ENCODE assay signal across 8 cellular contexts in the genomic region with DNA sequence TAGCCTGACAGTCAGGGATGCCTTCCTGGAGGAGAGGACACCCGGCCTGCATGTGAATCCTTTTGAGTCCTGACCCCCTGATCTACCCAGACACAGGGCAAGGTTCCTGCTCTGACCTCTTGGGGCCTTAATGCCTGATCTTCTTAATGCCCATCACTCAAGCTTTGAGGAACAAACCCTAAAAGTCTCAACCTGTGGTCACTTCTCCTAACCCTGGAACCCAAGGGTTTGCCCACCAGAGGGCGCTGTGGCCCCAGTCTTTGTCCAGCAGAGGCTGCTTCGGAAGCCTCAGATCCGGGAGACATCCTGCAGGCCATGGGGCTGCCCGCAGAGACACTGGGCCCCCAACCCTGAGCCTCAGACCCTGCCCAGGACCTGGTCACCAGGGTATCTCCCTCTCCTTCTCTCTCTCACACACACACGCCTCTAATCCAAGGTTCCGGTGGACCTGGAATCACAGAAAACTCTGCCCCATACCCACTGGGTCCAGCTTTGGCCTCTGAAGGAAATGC. TPM values are rescaled to one million over a fixed set of nuclear protein-coding genes. Genes with fewer than 3 reads are reported as not detected.
DNase-seq lines count a peak whose midpoint lies in the region; ATAC-seq and TF ChIP-seq lines count a peak whose summit lies in the region.

No MANE protein-coding gene starts in this region.

- intact Hi-C loops in Calu3 (cut with micrococcal nuclease; ENCODE audit: unreplicated experiment) (loop anchor here (2.0 kb wide), 1 partner anchor 101 kb away; a partner anchor contains a TSS), upper lobe of right lung (cut with DNase I) (no loop called here)

- no peak overlapping the region for H3K18ac ChIP-seq in trophoblast cell (ENCODE audit: low read length)

- H3K4me2 ChIP-seq in trophoblast cell (ENCODE audit: low read length): no peak overlapping the region

- H2AFZ ChIP-seq in trophoblast cell (ENCODE audit: insufficient read depth, low read length, poor library complexity): no peak overlapping the region

- H3K36me3 ChIP-seq in trophoblast cell (ENCODE audit: control insufficient read depth in 1 of 2, insufficient read depth in 2 of 2, low read length in 2 of 2) (no peaks in the 10 kb centered on the region), upper lobe of right lung (no peaks in the 10 kb centered on the region)

- TF ChIP-seq CTCF in Calu3 (IDR thresholded peaks at IDR 0.05; ENCODE audit: unreplicated experiment) (peak; percentile 98), upper lobe of right lung (IDR thresholded peaks at IDR 0.05) (peak; percentile 82)

- TF ChIP-seq RAD21 in Ishikawa (IDR thresholded peaks at IDR 0.05; ENCODE audit: low read depth): peak; percentile 94

- no peak overlapping the region for H3K9ac ChIP-seq in trophoblast cell (ENCODE audit: low read length)

- H4K91ac ChIP-seq in trophoblast cell (ENCODE audit: low read depth, low read length): no peak overlapping the region

- no peaks in the 10 kb centered on the region for H3K4me1 Mint-ChIP-seq in Calu3 (ENCODE audit: low read depth, unreplicated experiment)

- H3K4me3 Mint-ChIP-seq in Calu3 (ENCODE audit: low read depth, unreplicated experiment): no peak overlapping the region

- H2AK5ac ChIP-seq in trophoblast cell (ENCODE audit: low read length): no peak overlapping the region

- H3K36me3 Mint-ChIP-seq in Calu3 (ENCODE audit: insufficient read depth, unreplicated experiment): no peaks in the 10 kb centered on the region

- no peak overlapping the region for H2BK12ac ChIP-seq in trophoblast cell (ENCODE audit: low read length)

- no peak overlapping the region for H2BK5ac ChIP-seq in trophoblast cell (ENCODE audit: low read depth, low read length, poor library complexity)

- H3K4ac ChIP-seq in trophoblast cell (ENCODE audit: low read depth, low read length): no peak overlapping the region

- H4K12ac ChIP-seq in trophoblast cell (ENCODE audit: low read depth, low read length): no peak overlapping the region

- no peak overlapping the region for H3K27ac Mint-ChIP-seq in Calu3 (ENCODE audit: unreplicated experiment)

- H3K9me3 ChIP-seq in trophoblast cell (ENCODE audit: insufficient read depth, low read depth, low read length) (peaks cover 1% of the 10 kb centered on the region), upper lobe of right lung (no peaks in the 10 kb centered on the region)

- ATAC-seq in upper lobe of right lung: peak; percentile 88
- no peak for ATAC-seq in HG03175 (IDR thresholded peaks at IDR 0.05; ENCODE audit: unreplicated experiment)

- no peaks in the 10 kb centered on the region for H3K4me1 ChIP-seq in trophoblast cell (ENCODE audit: control insufficient read depth in 1 of 2, insufficient read depth in 2 of 2, low read length in 2 of 2)
- H3K4me1 ChIP-seq in upper lobe of right lung: peaks cover 5% of the 10 kb centered on the region

- H3K27me3 ChIP-seq in trophoblast cell (ENCODE audit: insufficient read depth, low read length) (peaks cover 13% of the 10 kb centered on the region), upper lobe of right lung (peaks cover 14% of the 10 kb centered on the region)

- no peaks in the 10 kb centered on the region for H3K79me1 ChIP-seq in trophoblast cell (ENCODE audit: low read length)

- H3K27ac ChIP-seq in trophoblast cell (ENCODE audit: low read depth, low read length): no peak overlapping the region
- H3K27ac ChIP-seq in upper lobe of right lung: no peak overlapping the region

- no peak overlapping the region for H2BK120ac ChIP-seq in trophoblast cell (ENCODE audit: insufficient read depth, low read length, poor library complexity)

- H3K4me3 ChIP-seq in trophoblast cell (ENCODE audit: low read depth, low read length) (no peak overlapping the region), upper lobe of right lung (no peak overlapping the region)

- WGBS in trophoblast cell (ENCODE audit: extremely low coverage, insufficient coverage, insufficient read length): no CpG with 5 or more reads among the region's 7 CpGs

- no peak overlapping the region for H3K23ac ChIP-seq in trophoblast cell (ENCODE audit: low read length)

- BruUV-seq in Calu3 (replicated peaks; lab: Mats Ljungman, UMichigan): no TSS peak

- H3K27me3 Mint-ChIP-seq in Calu3 (ENCODE audit: unreplicated experiment): peaks cover 53% of the 10 kb centered on the region

- no peak overlapping the region for H3K14ac ChIP-seq in trophoblast cell (ENCODE audit: low read length)

- no peaks in the 10 kb centered on the region for H3K79me2 ChIP-seq in trophoblast cell (ENCODE audit: control insufficient read depth, insufficient read depth, low read length, poor library complexity)

- DNase-seq in Calu3 (peak; percentile 92), SHP77 treated with DMSO at 0.1 percent for 48 hours (lab: John Stamatoyannopoulos, UW) (peak; percentile 54), germinal center (ENCODE audit: low spot score) (peak; percentile 77), trophoblast cell (peak; percentile 65 to 90), upper lobe of right lung (peak; percentile 89)
- peak; percentile 50 for DNase-seq in activated effector memory CD4-positive, alpha-beta T cell treated with Interleukin-2 at 50 U/mL for 16 hours

- no peaks in the 10 kb centered on the region for H3K9me3 Mint-ChIP-seq in Calu3 (ENCODE audit: low read depth, unreplicated experiment)

- CTCF ChIA-PET in Calu3 (lab: Charles Lee): interaction anchor here (1.1 to 1.7 kb wide), 3 partner anchors 9 to 140 kb away, joined by 3 to 7 read pairs (median 5); a partner anchor contains a TSS

- H4K8ac ChIP-seq in trophoblast cell (ENCODE audit: low read depth, low read length): peak overlapping the region; percentile 37

- no peak for TF ChIP-seq EP300 in Ishikawa (IDR thresholded peaks at IDR 0.05; ENCODE audit: borderline replicate concordance)

TF ChIP-seq in Ishikawa, 13 proteins besides CTCF, POLR2A, EP300 and RAD21:
- no peak for TF ChIP-seq CREB1 (IDR thresholded peaks at IDR 0.05; ENCODE audit: low read depth)
- TF ChIP-seq, protein P1, sequence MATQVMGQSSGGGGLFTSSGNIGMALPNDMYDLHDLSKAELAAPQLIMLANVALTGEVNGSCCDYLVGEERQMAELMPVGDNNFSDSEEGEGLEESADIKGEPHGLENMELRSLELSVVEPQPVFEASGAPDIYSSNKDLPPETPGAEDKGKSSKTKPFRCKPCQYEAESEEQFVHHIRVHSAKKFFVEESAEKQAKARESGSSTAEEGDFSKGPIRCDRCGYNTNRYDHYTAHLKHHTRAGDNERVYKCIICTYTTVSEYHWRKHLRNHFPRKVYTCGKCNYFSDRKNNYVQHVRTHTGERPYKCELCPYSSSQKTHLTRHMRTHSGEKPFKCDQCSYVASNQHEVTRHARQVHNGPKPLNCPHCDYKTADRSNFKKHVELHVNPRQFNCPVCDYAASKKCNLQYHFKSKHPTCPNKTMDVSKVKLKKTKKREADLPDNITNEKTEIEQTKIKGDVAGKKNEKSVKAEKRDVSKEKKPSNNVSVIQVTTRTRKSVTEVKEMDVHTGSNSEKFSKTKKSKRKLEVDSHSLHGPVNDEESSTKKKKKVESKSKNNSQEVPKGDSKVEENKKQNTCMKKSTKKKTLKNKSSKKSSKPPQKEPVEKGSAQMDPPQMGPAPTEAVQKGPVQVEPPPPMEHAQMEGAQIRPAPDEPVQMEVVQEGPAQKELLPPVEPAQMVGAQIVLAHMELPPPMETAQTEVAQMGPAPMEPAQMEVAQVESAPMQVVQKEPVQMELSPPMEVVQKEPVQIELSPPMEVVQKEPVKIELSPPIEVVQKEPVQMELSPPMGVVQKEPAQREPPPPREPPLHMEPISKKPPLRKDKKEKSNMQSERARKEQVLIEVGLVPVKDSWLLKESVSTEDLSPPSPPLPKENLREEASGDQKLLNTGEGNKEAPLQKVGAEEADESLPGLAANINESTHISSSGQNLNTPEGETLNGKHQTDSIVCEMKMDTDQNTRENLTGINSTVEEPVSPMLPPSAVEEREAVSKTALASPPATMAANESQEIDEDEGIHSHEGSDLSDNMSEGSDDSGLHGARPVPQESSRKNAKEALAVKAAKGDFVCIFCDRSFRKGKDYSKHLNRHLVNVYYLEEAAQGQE (IDR thresholded peaks at IDR 0.05; ENCODE audit: low read depth): no peak
- no peak for TF ChIP-seq FOXM1 (IDR thresholded peaks at IDR 0.05; ENCODE audit: borderline replicate concordance, low read depth)
- no peak for TF ChIP-seq TEAD4 (IDR thresholded peaks at IDR 0.05)
TF ChIP-seq in Ishikawa: peak in this region for 0.

RNA-seq across cellular contexts. Expression of a gene that starts 9.8 kb away (rescaled TPM):
- total RNA-seq in Calu3 (2022): 1.0 and 1.5 TPM in 2 replicates
- 1.3 and 1.4 TPM in 2 replicates for polyA plus RNA-seq in trophoblast cell (2013)
- total RNA-seq in upper lobe of right lung: not detected

RNA-seq across cellular contexts. Expression of a gene that starts 22.4 kb away (rescaled TPM):
- total RNA-seq in Calu3 (2022) (0.88 and 2.4 TPM in 2 replicates), upper lobe of right lung (113 TPM)
- 13.5 and 14.3 TPM in 2 replicates for polyA plus RNA-seq in trophoblast cell (2013)

RNA-seq across cellular contexts. Expression of a gene that starts 30.6 kb away (rescaled TPM):
- total RNA-seq in Calu3 (2022) (1,023 and 1,082 TPM in 2 replicates), upper lobe of right lung (231 TPM)
- polyA plus RNA-seq in trophoblast cell (2013): 307 and 320 TPM in 2 replicates

Comparison
In these comparisons a context has a peak if more than half of its experiments do, and no peak if none do; other contexts are left out.
1. RNA of a gene that starts 22.4 kb away (total RNA-seq): 113 TPM in upper lobe of right lung (single experiment); 0.88 to 2.4 TPM in Calu3; every median in the first group is over 10 times any median in the second.
2. Peak in every context shown above with its lines, with median percentiles within 50 percentile points of each other: DNase-seq.